Comparison of ENCODE assay signal across 8 cellular contexts in the genomic region with DNA sequence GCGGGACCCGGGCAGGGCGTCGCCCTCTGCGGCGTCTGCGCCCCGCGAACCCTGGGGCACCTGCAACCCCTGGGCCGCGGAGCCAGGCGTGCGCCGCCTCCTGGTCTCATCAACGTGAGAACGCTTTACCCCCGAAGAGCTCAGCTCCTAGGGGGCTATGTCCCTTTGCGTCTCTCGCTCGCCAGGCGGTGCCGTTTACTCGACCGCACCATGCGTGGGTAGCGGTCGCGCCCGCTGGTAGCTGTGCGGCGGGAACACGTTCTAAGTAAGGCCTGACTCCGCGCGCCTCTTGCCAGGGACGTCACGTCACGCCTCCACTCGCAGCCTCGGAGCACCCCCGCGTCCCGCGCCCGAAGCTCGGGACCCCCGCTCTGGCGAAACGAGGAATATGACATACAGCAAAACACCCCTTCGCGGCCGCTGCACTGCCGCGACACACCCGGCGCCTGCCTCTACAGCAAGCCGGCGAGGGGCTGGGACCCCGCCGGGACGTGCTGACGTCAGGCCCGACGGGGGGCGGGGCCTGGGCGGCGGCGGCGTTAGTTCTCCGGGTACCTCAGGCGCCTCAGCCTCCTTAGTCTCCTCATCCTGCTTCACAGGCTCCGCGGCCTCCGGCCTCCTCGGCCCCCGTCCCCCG. TPM values are rescaled to one million over a fixed set of nuclear protein-coding genes. Genes with fewer than 3 reads are reported as not detected.
DNase-seq lines count a peak whose midpoint lies in the region; ATAC-seq and TF ChIP-seq lines count a peak whose summit lies in the region.

A gene with protein sequence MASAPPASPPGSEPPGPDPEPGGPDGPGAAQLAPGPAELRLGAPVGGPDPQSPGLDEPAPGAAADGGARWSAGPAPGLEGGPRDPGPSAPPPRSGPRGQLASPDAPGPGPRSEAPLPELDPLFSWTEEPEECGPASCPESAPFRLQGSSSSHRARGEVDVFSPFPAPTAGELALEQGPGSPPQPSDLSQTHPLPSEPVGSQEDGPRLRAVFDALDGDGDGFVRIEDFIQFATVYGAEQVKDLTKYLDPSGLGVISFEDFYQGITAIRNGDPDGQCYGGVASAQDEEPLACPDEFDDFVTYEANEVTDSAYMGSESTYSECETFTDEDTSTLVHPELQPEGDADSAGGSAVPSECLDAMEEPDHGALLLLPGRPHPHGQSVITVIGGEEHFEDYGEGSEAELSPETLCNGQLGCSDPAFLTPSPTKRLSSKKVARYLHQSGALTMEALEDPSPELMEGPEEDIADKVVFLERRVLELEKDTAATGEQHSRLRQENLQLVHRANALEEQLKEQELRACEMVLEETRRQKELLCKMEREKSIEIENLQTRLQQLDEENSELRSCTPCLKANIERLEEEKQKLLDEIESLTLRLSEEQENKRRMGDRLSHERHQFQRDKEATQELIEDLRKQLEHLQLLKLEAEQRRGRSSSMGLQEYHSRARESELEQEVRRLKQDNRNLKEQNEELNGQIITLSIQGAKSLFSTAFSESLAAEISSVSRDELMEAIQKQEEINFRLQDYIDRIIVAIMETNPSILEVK (plus strand): TSS at position 568 of the 637 bp plus-strand sequence. CDS start 358 bp downstream, outside the sequence.

- H3K36me3 Mint-ChIP-seq in activated naive CD8-positive, alpha-beta T cell treated with anti-CD3 and anti-CD28 coated beads, Interleukin-2, amount 50 U/mL, for 24 hours (ENCODE audit: low read depth): peaks cover 8% of the 10 kb centered on the region

- peaks cover 14% of the 10 kb centered on the region for H3K27me3 Mint-ChIP-seq in activated naive CD8-positive, alpha-beta T cell treated with anti-CD3 and anti-CD28 coated beads, Interleukin-2, amount 50 U/mL, for 24 hours

- peak; percentile 96 for ATAC-seq in activated naive CD8-positive, alpha-beta T cell treated with anti-CD3 and anti-CD28 coated beads, Interleukin-2, amount 50 U/mL, for 24 hours
- peak; percentile 88 to 95 for ATAC-seq in upper lobe of left lung (ENCODE audit: low FRiP score in 2 of 2)

- H3K4me3 Mint-ChIP-seq in activated naive CD8-positive, alpha-beta T cell treated with anti-CD3 and anti-CD28 coated beads, Interleukin-2, amount 50 U/mL, for 24 hours: peak within 1 kb of the TSS; percentile 82

- peaks cover 4 to 12% of the 10 kb centered on the region in 2 experiments; a peak in 2 of 3 replicates for H3K36me3 ChIP-seq in HEK293 (ENCODE audit: control insufficient read depth in 2 of 2, insufficient read depth in 1 of 2, low read length in 2 of 2)
- no peaks in the 10 kb centered on the region for H3K36me3 ChIP-seq in upper lobe of left lung

- H3K4me1 ChIP-seq in HEK293 (ENCODE audit: control insufficient read depth, insufficient read depth, low read length) (peaks cover 9% of the 10 kb centered on the region), upper lobe of left lung (peaks cover 18 to 35% (median 31%) of the 10 kb centered on the region in 4 donors)

- intact Hi-C loops in cardiac septum (cut with DNase I) (loop anchor here (2.0 to 10.0 kb wide), 2 partner anchors 24 to 50 kb away; a partner anchor contains a TSS), posterior vena cava (cut with DNase I) (no loop called here)

- CTCF ChIA-PET in HEK293 (lab: Yijun Ruan, JAX): interaction anchor here (0.6 to 1.7 kb wide), 4 partner anchors 21 to 70 kb away, joined by 3 to 6 read pairs (median 5); no protein-coding TSS in a partner anchor

- TF ChIP-seq EP300 in upper lobe of left lung (IDR thresholded peaks at IDR 0.05): no peak

- TF ChIP-seq CTCF in HEK293 (tag by site-specific recombination; IDR thresholded peaks at IDR 0.05): peak; percentile 88
- TF ChIP-seq CTCF in NB4 (IDR thresholded peaks at IDR 0.05; ENCODE audit: low read depth, low read length): peak; percentile 8
- peak in 3 of 6 experiments; percentile 26 to 42 (median 37) for TF ChIP-seq CTCF in upper lobe of left lung (IDR thresholded peaks at IDR 0.05)

- H3K27ac Mint-ChIP-seq in activated naive CD8-positive, alpha-beta T cell treated with anti-CD3 and anti-CD28 coated beads, Interleukin-2, amount 50 U/mL, for 24 hours: peak within 1 kb of the TSS; percentile 65

- 0 to 1% methylated on average over 14 to 16 of the region's 77 CpGs for WGBS in upper lobe of left lung, 2 donors

- TF ChIP-seq POLR2A in NB4 (IDR thresholded peaks at IDR 0.05; ENCODE audit: extremely low read depth, insufficient read length) (peak; percentile 62), upper lobe of left lung (IDR thresholded peaks at IDR 0.05) (peak; percentile 22 to 78 (median 56))

- H3K27ac ChIP-seq in HEK293 (ENCODE audit: extremely low read depth, low read depth, low read length) (peak within 1 kb of the TSS; percentile 78; the same call in 1 of the 2 replicates), upper lobe of left lung (peak within 1 kb of the TSS; percentile 84 to 93 (median 92))

- H3K27me3 ChIP-seq in upper lobe of left lung: no peaks in the 10 kb centered on the region

- DNase-seq in NB4 (ENCODE audit: low read depth) (peak; percentile 86), SW480 (ENCODE audit: low spot score) (peak; percentile 81), cardiac septum (ENCODE audit: low spot score) (peak; percentile 93), posterior vena cava (ENCODE audit: low spot score) (peak; percentile 95), upper lobe of left lung (peak; percentile 83 to 97)
- DNase-seq in activated naive CD8-positive, alpha-beta T cell treated with anti-CD3 and anti-CD28 coated beads, Interleukin-2, amount 50 U/mL, for 24 hours: peak; percentile 87

- no peaks in the 10 kb centered on the region for H3K9me3 Mint-ChIP-seq in activated naive CD8-positive, alpha-beta T cell treated with anti-CD3 and anti-CD28 coated beads, Interleukin-2, amount 50 U/mL, for 24 hours

- peaks cover 27% of the 10 kb centered on the region for H3K4me1 Mint-ChIP-seq in activated naive CD8-positive, alpha-beta T cell treated with anti-CD3 and anti-CD28 coated beads, Interleukin-2, amount 50 U/mL, for 24 hours

- no peaks in the 10 kb centered on the region for H3K9me3 ChIP-seq in HEK293 (ENCODE audit: control insufficient read depth, insufficient read depth, low read depth, low read length)
- no peaks in the 10 kb centered on the region for H3K9me3 ChIP-seq in upper lobe of left lung

- H3K4me3 ChIP-seq in GM08714 (ENCODE audit: low read length) (peak within 1 kb of the TSS; percentile 70), HEK293 (ENCODE audit: low read depth, low read length) (peak within 1 kb of the TSS; percentile 74), NB4 (ENCODE audit: low read depth, low read length) (peak within 1 kb of the TSS; percentile 43), upper lobe of left lung (peak within 1 kb of the TSS; percentile 47 to 93 (median 78))

- POLR2A ChIA-PET in HEK293 (lab: Yijun Ruan, JAX): interaction anchor here (1.0 to 3.0 kb wide), 3 partner anchors 23 to 98 kb away, joined by 3 to 14 read pairs (median 3); a partner anchor contains a TSS

TF ChIP-seq in HEK293, 187 proteins besides CTCF, POLR2A, EP300 and RAD21 (continues in another document):
- TF ChIP-seq ZNF623 (tag by site-specific recombination; IDR thresholded peaks at IDR 0.05): no peak
- no peak for TF ChIP-seq ZNF426 (tag by site-specific recombination; IDR thresholded peaks at IDR 0.05)
- TF ChIP-seq SETDB1 (IDR thresholded peaks at IDR 0.05; ENCODE audit: insufficient read length, low read length): no peak
- TF ChIP-seq, protein P1, sequence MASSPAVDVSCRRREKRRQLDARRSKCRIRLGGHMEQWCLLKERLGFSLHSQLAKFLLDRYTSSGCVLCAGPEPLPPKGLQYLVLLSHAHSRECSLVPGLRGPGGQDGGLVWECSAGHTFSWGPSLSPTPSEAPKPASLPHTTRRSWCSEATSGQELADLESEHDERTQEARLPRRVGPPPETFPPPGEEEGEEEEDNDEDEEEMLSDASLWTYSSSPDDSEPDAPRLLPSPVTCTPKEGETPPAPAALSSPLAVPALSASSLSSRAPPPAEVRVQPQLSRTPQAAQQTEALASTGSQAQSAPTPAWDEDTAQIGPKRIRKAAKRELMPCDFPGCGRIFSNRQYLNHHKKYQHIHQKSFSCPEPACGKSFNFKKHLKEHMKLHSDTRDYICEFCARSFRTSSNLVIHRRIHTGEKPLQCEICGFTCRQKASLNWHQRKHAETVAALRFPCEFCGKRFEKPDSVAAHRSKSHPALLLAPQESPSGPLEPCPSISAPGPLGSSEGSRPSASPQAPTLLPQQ (tag by site-specific recombination; IDR thresholded peaks at IDR 0.05): peak; percentile 82; the same call in 1 of the 2 replicates
- TF ChIP-seq IKZF3 (tag by site-specific recombination; IDR thresholded peaks at IDR 0.05): no peak
- TF ChIP-seq ZNF292 (tag by site-specific recombination; IDR thresholded peaks at IDR 0.05; ENCODE audit: borderline replicate concordance, low read depth): no peak
- no peak for TF ChIP-seq ZNF571 (tag by site-specific recombination; IDR thresholded peaks at IDR 0.05)
- no peak for TF ChIP-seq ZNF830 (tag by site-specific recombination; IDR thresholded peaks at IDR 0.05; ENCODE audit: low read depth)
- TF ChIP-seq ZBTB1 (tag by site-specific recombination; IDR thresholded peaks at IDR 0.05): no peak
- peak; percentile 76; the same call in 1 of the 2 replicates for TF ChIP-seq ZNF561 (tag by site-specific recombination; IDR thresholded peaks at IDR 0.05; ENCODE audit: borderline replicate concordance)
- TF ChIP-seq ZNF132 (tag by site-specific recombination; IDR thresholded peaks at IDR 0.05; ENCODE audit: borderline replicate concordance): no peak
- TF ChIP-seq ZNF776 (tag by site-specific recombination; IDR thresholded peaks at IDR 0.05; ENCODE audit: borderline replicate concordance): no peak
- TF ChIP-seq ZFP69B (tag by site-specific recombination; IDR thresholded peaks at IDR 0.05): peak; percentile 51
- no peak for TF ChIP-seq ZNF133 (tag by site-specific recombination; IDR thresholded peaks at IDR 0.05)
- no peak for TF ChIP-seq ZNF621 (tag by site-specific recombination; IDR thresholded peaks at IDR 0.05)
- peak; percentile 71; the same call in 1 of the 2 replicates for TF ChIP-seq ZNF341 (tag by site-specific recombination; IDR thresholded peaks at IDR 0.05; ENCODE audit: low read depth)

RNA-seq across cellular contexts. Expression of the gene that starts here (rescaled TPM):
- total RNA-seq in cardiac septum (52.2 TPM), posterior vena cava (10 to 100 TPM; 40.1 to 45.2 TPM), upper lobe of left lung (10 to 100 TPM; 38.9 to 95.3 (median 43.8) TPM)

Comparison
In these comparisons a context has a peak if more than half of its experiments do, and no peak if none do; other contexts are left out.
1. Peak in every context shown above with its lines: DNase-seq, ATAC-seq, H3K4me3 ChIP-seq and H3K27ac ChIP-seq.